In the genomic region with DNA sequence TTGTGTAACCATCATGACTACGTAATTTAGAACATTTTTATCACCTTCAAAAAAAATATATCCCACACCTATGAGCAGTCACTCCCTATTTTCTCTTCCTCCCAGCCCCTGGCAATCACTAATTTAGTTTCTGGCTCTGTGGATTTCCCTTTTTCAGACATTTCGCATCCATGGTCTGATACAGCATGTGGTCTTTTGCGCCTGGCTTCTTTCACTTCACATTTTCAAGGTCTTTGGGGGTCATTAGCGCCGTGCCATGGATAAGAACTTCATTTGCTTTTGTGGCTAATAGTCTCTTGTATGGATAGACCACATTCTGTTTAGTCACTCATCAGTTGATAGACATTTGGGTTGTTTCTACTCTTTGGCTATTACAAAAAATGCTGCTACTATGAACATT, we compare ENCODE assay signal across 25 cellular contexts.
"Had no signal": no experiment of that assay in that cellular context is flagged by ENCODE, and none has a peak within 500 bp of the region (broad histone marks: within the 10 kb centered on the region; RNA-seq: fewer than 3 reads in every experiment).

No MANE protein-coding gene starts in this region.

- H3K9me3 ChIP-seq: lower lobe of right lung, prostate gland, transverse colon, upper lobe of right lung had no signal

- H3K36me3 ChIP-seq: lower lobe of right lung, prostate gland, right atrium auricular region, suprapubic skin, transverse colon, upper lobe of right lung, uterus had no signal

- H3K9me3 Mint-ChIP-seq: immature natural killer cell; stimulated activated naive CD8-positive, alpha-beta T cell treated with anti-CD3 and anti-CD28 coated beads, Interleukin-15, amount 100 ng/mL, for 72 hours had no signal

- H3K4me2 ChIP-seq: smooth muscle cell had no signal

- H3K27ac Mint-ChIP-seq: immature natural killer cell; naive thymus-derived CD8-positive, alpha-beta T cell; nephron progenitor cell; stimulated activated naive CD8-positive, alpha-beta T cell treated with anti-CD3 and anti-CD28 coated beads, Interleukin-15, amount 100 ng/mL, for 72 hours had no signal

- H3K27me3 Mint-ChIP-seq: naive thymus-derived CD8-positive, alpha-beta T cell; stimulated activated naive CD8-positive, alpha-beta T cell treated with anti-CD3 and anti-CD28 coated beads, Interleukin-15, amount 100 ng/mL, for 72 hours had no signal

- H3K4me3 ChIP-seq: dorsolateral prefrontal cortex, lower lobe of right lung, prostate gland, right atrium auricular region, smooth muscle cell, suprapubic skin, transverse colon, upper lobe of right lung, uterus had no signal

- H3K4me1 ChIP-seq: lower lobe of right lung, prostate gland, right atrium auricular region, suprapubic skin, transverse colon, upper lobe of right lung, uterus had no signal

- H3K27ac ChIP-seq: dorsolateral prefrontal cortex, lower lobe of right lung, prostate gland, right atrium auricular region, suprapubic skin, transverse colon, upper lobe of right lung, uterus had no signal

- H3K36me3 Mint-ChIP-seq: immature natural killer cell; naive thymus-derived CD8-positive, alpha-beta T cell had no signal

- H3K4me3 Mint-ChIP-seq: immature natural killer cell; naive thymus-derived CD8-positive, alpha-beta T cell; nephron progenitor cell; stimulated activated naive CD8-positive, alpha-beta T cell treated with anti-CD3 and anti-CD28 coated beads, Interleukin-15, amount 100 ng/mL, for 72 hours had no signal

- FAIRE-seq: frontal cortex had no signal

- ATAC-seq: left ventricle myocardium superior; lower lobe of right lung; naive thymus-derived CD8-positive, alpha-beta T cell; sciatic nerve; stimulated activated naive CD8-positive, alpha-beta T cell treated with anti-CD3 and anti-CD28 coated beads, Interleukin-15, amount 100 ng/mL, for 72 hours; upper lobe of right lung had no signal

- DNase-seq: dorsolateral prefrontal cortex; effector CD4-positive, alpha-beta T cell; hypothalamus; immature natural killer cell; islet precursor cell; left ventricle myocardium superior; lower lobe of right lung; naive thymus-derived CD8-positive, alpha-beta T cell; nephron progenitor cell; nucleus accumbens; stimulated activated CD4-positive, alpha-beta T cell treated with anti-CD3 and anti-CD28 coated beads, Interleukin-12 subunit alpha, Interleukin-12 subunit beta, amount 100 ng/mL, for 4 hours; stimulated activated CD4-positive, alpha-beta T cell treated with anti-CD3 and anti-CD28 coated beads, Interleukin-1b, Interleukin-23, amount 100 ng/mL, for 48 hours; stimulated activated CD4-positive, alpha-beta T cell treated with anti-CD3 and anti-CD28 coated beads, Interleukin-4, amount 100 ng/mL, for 1 hour; stimulated activated CD8-positive, alpha-beta memory T cell treated with anti-CD3 and anti-CD28 coated beads, Interleukin-4, amount 100 ng/mL, for 48 hours; stimulated activated naive CD4-positive, alpha-beta T cell; stimulated activated naive CD8-positive, alpha-beta T cell treated with anti-CD3 and anti-CD28 coated beads, Interleukin-15, amount 100 ng/mL, for 72 hours; transverse colon; upper lobe of right lung; uterus had no signal

- H3K27me3 ChIP-seq: dorsolateral prefrontal cortex, right atrium auricular region, suprapubic skin, transverse colon, upper lobe of right lung, uterus had no signal
